21 cellular contexts compared by ENCODE assay signal in genomic region chr4:26809811-26810210, GRCh38. TPM values are rescaled to one million over a fixed set of nuclear protein-coding genes. Genes with fewer than 3 reads are reported as not detected.
A peak's percentile ranks its signal among the peaks of the same experiment; 100 is the strongest.
DNase-seq lines count a peak whose midpoint lies in the region; ATAC-seq and TF ChIP-seq lines count a peak whose summit lies in the region.
"Had no signal": no experiment of that assay in that cellular context is flagged by ENCODE, and none has a peak within 500 bp of the region (broad histone marks: within the 10 kb centered on the region; RNA-seq: fewer than 3 reads in every experiment).

No MANE protein-coding gene starts in this region.

- no peaks in the 10 kb centered on the region for H3K36me3 ChIP-seq in BLaER1
- H3K36me3 ChIP-seq in mesendoderm (ENCODE audit: control insufficient read depth, insufficient read depth, low read length), result no peaks in the 10 kb centered on the region
- no peaks in the 10 kb centered on the region for H3K36me3 ChIP-seq in tibial artery
- H3K36me3 ChIP-seq: BE2C had no signal

- H3K4me1 ChIP-seq in BLaER1 (peaks cover 95% of the 10 kb centered on the region), mesendoderm (ENCODE audit: control insufficient read depth, low read depth, low read length) (no peaks in the 10 kb centered on the region), tibial artery (no peaks in the 10 kb centered on the region)
- H3K4me1 ChIP-seq: A549, BE2C had no signal

- H3K79me1 ChIP-seq in mesendoderm (ENCODE audit: low read length), result no peaks in the 10 kb centered on the region

- peaks cover 4% of the 10 kb centered on the region; the same call in 1 of the 2 replicates for H3K9me3 ChIP-seq in BLaER1
- no peaks in the 10 kb centered on the region for H3K9me3 ChIP-seq in tibial artery
- H3K9me3 ChIP-seq: A549, BE2C had no signal

- intact Hi-C loops in left cardiac atrium (cut with DNase I), result no loop called here
- intact Hi-C loops in cardiac septum (cut with DNase I), result loop anchor here (5.0 kb wide), 1 partner anchor 47 kb away; no protein-coding TSS in a partner anchor
- intact Hi-C loops in lower leg skin (cut with DNase I; ENCODE audit: low total_unique reads), result no loop called here
- intact Hi-C loops in tibial artery (cut with DNase I; ENCODE audit: low total_unique reads), result no loop called here

- TF ChIP-seq CTCF in lower leg skin (IDR thresholded peaks at IDR 0.05), result no peak
- TF ChIP-seq CTCF in tibial artery (IDR thresholded peaks at IDR 0.05), result no peak

- DNase-seq in left cardiac atrium (no peak), cardiac septum (ENCODE audit: low spot score) (no peak), NCI-H1694 (lab: John Stamatoyannopoulos, UW) (peak; percentile 9), mesendoderm (no peak), lower leg skin (ENCODE audit: low spot score in 2 of 2) (no peak), tibial artery (no peak)
- DNase-seq: 8988T; ACHN; AML-193; BE2C; CD4-positive, CD25-positive, alpha-beta regulatory T cell; CD8-positive, alpha-beta T cell; DMS 273 treated with DMSO at 0.1 percent for 48 hours; DMS79 treated with DMSO at 0.1 percent for 48 hours; GF-D8; H9 had no signal

- no peak overlapping the region for H4K8ac ChIP-seq in mesendoderm (ENCODE audit: low read depth, low read length)

- H3K4me2 ChIP-seq in BLaER1 (peak overlapping the region; percentile 84), mesendoderm (ENCODE audit: low read length) (no peak overlapping the region)
- H3K4me2 ChIP-seq: A549, GM23338 had no signal

- TF ChIP-seq POLR2A in lower leg skin (IDR thresholded peaks at IDR 0.05), result no peak

- H2BK120ac ChIP-seq in mesendoderm (ENCODE audit: low read depth, low read length), result no peak overlapping the region

- no peak overlapping the region for H2AK5ac ChIP-seq in mesendoderm (ENCODE audit: low read length)

- H4K5ac ChIP-seq in mesendoderm (ENCODE audit: low read length), result no peak overlapping the region

- ATAC-seq in left cardiac atrium, result peak; percentile 46 to 55
- ATAC-seq: A549; CD8-positive, alpha-beta T cell; GM23338; HCT116 had no signal

- H3K4me3 ChIP-seq in BLaER1 (no peak overlapping the region), mesendoderm (ENCODE audit: low read length) (no peak overlapping the region), lower leg skin (ENCODE audit: low read depth, poor library complexity, severe bottlenecking) (no peak overlapping the region), tibial artery (no peak overlapping the region)
- H3K4me3 ChIP-seq: A549, GM23338 had no signal

- no peak overlapping the region for H3K18ac ChIP-seq in mesendoderm (ENCODE audit: low read length)

- no peak overlapping the region for H3K56ac ChIP-seq in mesendoderm (ENCODE audit: low read length)

- H3K27me3 ChIP-seq in BLaER1 (no peaks in the 10 kb centered on the region), mesendoderm (ENCODE audit: insufficient read depth, low read length, poor library complexity) (no peaks in the 10 kb centered on the region), tibial artery (no peaks in the 10 kb centered on the region)
- H3K27me3 ChIP-seq: BE2C had no signal

- no peaks in the 10 kb centered on the region for H3K79me2 ChIP-seq in mesendoderm (ENCODE audit: control insufficient read depth, insufficient read depth, low read length)

- H3K9ac ChIP-seq in BLaER1 (peak overlapping the region; percentile 8; the same call in 1 of the 2 replicates), mesendoderm (ENCODE audit: low read length) (no peak overlapping the region)

- H3K23ac ChIP-seq in mesendoderm (ENCODE audit: low read length), result peak overlapping the region; percentile 24

- peak overlapping the region; percentile 98 for H3K27ac ChIP-seq in BLaER1
- H3K27ac ChIP-seq in mesendoderm (ENCODE audit: low read depth, low read length), result no peak overlapping the region
- no peak overlapping the region for H3K27ac ChIP-seq in tibial artery
- H3K27ac ChIP-seq: A549, C4-2B had no signal

- no peak overlapping the region for H2BK15ac ChIP-seq in mesendoderm (replicated peaks; ENCODE audit: low read depth)

- no CpG with 5 or more reads among the region's 4 CpGs for WGBS in mesendoderm (ENCODE audit: extremely low coverage, insufficient coverage, low lambda C conversion rate)
- WGBS in lower leg skin, 2 donors, result 59 to 83% methylated on average over 4 of the region's 4 CpGs

- H3K4ac ChIP-seq in mesendoderm (ENCODE audit: low read depth, low read length), result no peak overlapping the region

- no peaks in the 10 kb centered on the region for H4K20me1 ChIP-seq in BLaER1

- H2BK5ac ChIP-seq in mesendoderm (ENCODE audit: low read length), result no peak overlapping the region

RNA-seq across cellular contexts. Expression of gene STIM2, which starts 50.8 kb away (rescaled TPM):
- total RNA-seq in left cardiac atrium (10 to 100 TPM; 12.1 to 16.9 TPM), cardiac septum (10.1 TPM), lower leg skin (10 to 100 TPM; 15.9 to 25.5 (median 23.6) TPM)
- polyA plus RNA-seq in mesendoderm (2013, experiment 1 of 2), result 23.9 TPM
- polyA plus RNA-seq in mesendoderm (2013, experiment 2 of 2), result 22.4 TPM
